ENCODE assay signal across 1 cellular context in genomic region chr22:46351131-46351735, GRCh38.
TF ChIP-seq lines count a peak whose summit lies in the region.

No MANE protein-coding gene starts in this region.

TF ChIP-seq in IMR-90, 13 proteins besides CTCF, POLR2A, EP300 and RAD21:
- no peak for TF ChIP-seq CHD1 (IDR thresholded peaks at IDR 0.05; ENCODE audit: low read depth, low read length)
- TF ChIP-seq MXI1 (IDR thresholded peaks at IDR 0.05; ENCODE audit: borderline replicate concordance, low read depth, low read length) = no peak
- TF ChIP-seq MAZ (IDR thresholded peaks at IDR 0.05; ENCODE audit: borderline replicate concordance, low read depth, low read length) = no peak
- no peak for TF ChIP-seq RCOR1 (IDR thresholded peaks at IDR 0.05; ENCODE audit: insufficient replicate concordance, low read length)
- no peak for TF ChIP-seq ELK1 (IDR thresholded peaks at IDR 0.05; ENCODE audit: borderline replicate concordance, low read depth, low read length)
- no peak for TF ChIP-seq FOS (IDR thresholded peaks at IDR 0.05; ENCODE audit: low read depth, low read length)
- TF ChIP-seq MAFK (IDR thresholded peaks at IDR 0.05; ENCODE audit: low read depth, low read length) = no peak
- no peak for TF ChIP-seq BHLHE40 (IDR thresholded peaks at IDR 0.05; ENCODE audit: low read depth, low read length)
- TF ChIP-seq RFX5 (IDR thresholded peaks at IDR 0.05; ENCODE audit: low read depth, low read length) = no peak
